Comparison of ENCODE assay signal across 9 cellular contexts in the genomic region with DNA sequence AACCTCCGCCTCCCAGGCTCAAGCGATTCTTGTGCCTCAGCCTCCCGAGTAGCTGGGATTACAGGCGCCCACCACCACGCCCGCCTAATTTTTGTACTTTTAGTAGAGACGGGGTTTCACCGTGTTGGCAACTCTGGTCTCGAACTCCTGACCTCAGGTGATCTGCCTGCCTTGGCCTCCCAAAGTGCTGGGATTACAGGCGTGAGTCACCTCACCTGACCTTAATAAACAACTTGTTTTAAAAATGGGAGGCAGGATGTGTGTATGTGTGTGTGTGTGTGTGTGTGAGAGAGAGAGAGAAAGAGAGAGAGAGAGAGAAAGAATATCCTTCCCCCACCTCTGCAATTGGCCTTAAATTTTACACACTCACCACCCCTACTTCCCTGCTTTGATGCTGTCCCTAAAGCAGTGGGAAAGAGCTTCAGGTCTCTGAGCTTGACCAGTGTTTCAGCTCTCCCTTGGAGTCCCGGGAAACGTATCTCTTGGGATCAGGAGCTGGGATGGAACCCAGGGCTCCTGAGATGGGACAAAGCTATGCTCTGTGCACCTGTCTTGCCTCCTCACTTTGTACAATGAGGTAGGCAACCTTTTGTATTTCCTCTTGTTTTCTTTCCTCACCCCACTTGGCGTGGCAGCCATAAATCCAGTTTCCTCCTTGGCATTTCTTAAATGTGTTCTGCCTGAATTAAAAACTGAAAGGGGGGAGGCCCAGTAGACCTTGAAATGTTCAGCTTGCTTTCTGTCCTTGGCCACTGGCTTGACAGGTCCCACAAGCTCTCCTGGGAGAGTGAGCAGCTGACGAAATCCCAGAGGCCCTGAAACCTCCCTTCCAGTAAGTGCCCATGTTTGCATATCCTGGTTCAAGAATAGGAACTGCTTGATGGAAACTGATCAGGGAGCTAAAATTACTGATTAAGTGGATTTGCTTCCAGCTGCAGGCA. TPM values are rescaled to one million over a fixed set of nuclear protein-coding genes. Genes with fewer than 3 reads are reported as not detected.
DNase-seq lines count a peak whose midpoint lies in the region; ATAC-seq, FAIRE-seq and TF ChIP-seq lines count a peak whose summit lies in the region.
"Had no signal": no experiment of that assay in that cellular context is flagged by ENCODE, and none has a peak within 500 bp of the region (broad histone marks: within the 10 kb centered on the region; RNA-seq: fewer than 3 reads in every experiment).

No MANE protein-coding gene starts in this region.

- H3K4me3 ChIP-seq in MM.1S (ENCODE audit: low read length): no peak overlapping the region
- no peak overlapping the region for H3K4me3 ChIP-seq in K562
- H3K4me3 ChIP-seq in lower leg skin (ENCODE audit: low read depth, poor library complexity, severe bottlenecking): no peak overlapping the region

- H3K4me3 Mint-ChIP-seq in CD4-positive, alpha-beta T cell: peak overlapping the region; percentile 23
- H3K4me3 Mint-ChIP-seq in naive thymus-derived CD8-positive, alpha-beta T cell: peak overlapping the region in 7 of 10 donors; percentile 21 to 82 (median 52)

- H3K4me1 ChIP-seq in MM.1S (ENCODE audit: low read length): peaks cover 91% of the 10 kb centered on the region
- H3K4me1 ChIP-seq in K562 (replicated peaks in 1 of 2; ENCODE audit: control insufficient read depth in 2 of 2, insufficient read depth in 2 of 2, low read length in 2 of 2): peaks cover 0 to 12% of the 10 kb centered on the region in 2 experiments; a peak in 2 of 5 replicates

- no peaks in the 10 kb centered on the region for H3K9me3 ChIP-seq in CD4-positive, alpha-beta T cell (ENCODE audit: control insufficient read depth, low read length)
- H3K9me3 ChIP-seq in MM.1S (replicated peaks; ENCODE audit: insufficient read depth, low read length): no peaks in the 10 kb centered on the region
- H3K9me3 ChIP-seq in K562 (replicated peaks; ENCODE audit: control insufficient read depth, insufficient read depth, low read depth, low read length): no peaks in the 10 kb centered on the region

- no peak for TF ChIP-seq EP300 in K562 (IDR thresholded peaks at IDR 0.05; ENCODE audit: low read length)

- peaks cover 10% of the 10 kb centered on the region for H3K36me3 Mint-ChIP-seq in CD4-positive, alpha-beta T cell (ENCODE audit: low read depth)
- peaks cover 6 to 14% (median 7%) of the 10 kb centered on the region in 3 donors for H3K36me3 Mint-ChIP-seq in naive thymus-derived CD8-positive, alpha-beta T cell

- H3K27me3 ChIP-seq in CD4-positive, alpha-beta T cell (ENCODE audit: control insufficient read depth, insufficient read depth, low read length): no peaks in the 10 kb centered on the region
- H3K27me3 ChIP-seq in MM.1S (replicated peaks; ENCODE audit: insufficient read depth, low read length) (no peaks in the 10 kb centered on the region), K562 (ENCODE audit: control insufficient read depth in 2 of 2, insufficient read depth in 2 of 2, low read length in 2 of 2) (no peaks in the 10 kb centered on the region)

- WGBS in K562 (ENCODE audit: insufficient coverage, low coverage, missing lambda C conversion rate): 75% methylated on average over 9 of the region's 14 CpGs
- 78 to 84% methylated on average over 14 of the region's 14 CpGs for WGBS in lower leg skin, 2 donors

- H3K27ac Mint-ChIP-seq in CD4-positive, alpha-beta T cell: no peak overlapping the region
- H3K27ac Mint-ChIP-seq in naive thymus-derived CD8-positive, alpha-beta T cell: peak overlapping the region in 8 of 10 donors; percentile 43 to 92 (median 76)

- in situ Hi-C loops in K562 (cut with MboI): no loop called here

- H3K4me1 Mint-ChIP-seq in CD4-positive, alpha-beta T cell (ENCODE audit: low read depth): peaks cover 63% of the 10 kb centered on the region
- peaks cover 35 to 83% (median 77%) of the 10 kb centered on the region in 4 donors for H3K4me1 Mint-ChIP-seq in naive thymus-derived CD8-positive, alpha-beta T cell

- no TSS peak for BruUV-seq in K562 (replicated peaks; lab: Mats Ljungman, UMichigan)

- POLR2A ChIA-PET in CD4-positive, alpha-beta T cell (lab: Charles Lee): interaction anchor here (1.8 to 3.4 kb wide), 2 partner anchors 18 to 46 kb away, joined by 7 to 30 read pairs; a partner anchor contains a TSS
- POLR2A ChIA-PET in K562 (lab: Yijun Ruan, JAX): interaction anchor here (0.7 to 1.9 kb wide), 8 partner anchors 11 to 325 kb away, joined by 3 to 14 read pairs (median 4); a partner anchor contains a TSS
- POLR2A ChIA-PET in naive thymus-derived CD8-positive, alpha-beta T cell (lab: Charles Lee): interaction anchor here (0.7 to 2.5 kb wide), 3 partner anchors 10 to 18 kb away, joined by 3 to 11 read pairs (median 10); a partner anchor contains a TSS

- H3K9ac ChIP-seq in MM.1S (ENCODE audit: low read length): peak overlapping the region; percentile 78
- no peak overlapping the region; a peak in 1 of 4 replicates for H3K9ac ChIP-seq in K562 (ENCODE audit: insufficient read depth in 1 of 2, low read depth in 2 of 2, low read length in 2 of 2)

- intact Hi-C loops in CD4-positive, alpha-beta T cell (cut with DNase I, micrococcal nuclease): no loop called here
- intact Hi-C loops in K562 (cut with micrococcal nuclease): no loop called here
- intact Hi-C loops in lower leg skin (cut with DNase I; ENCODE audit: low total_unique reads): no loop called here

- no peaks in the 10 kb centered on the region for H3K9me1 ChIP-seq in K562 (ENCODE audit: control insufficient read depth, insufficient read depth, low read length)

- H3K4me2 ChIP-seq in MM.1S (ENCODE audit: low read depth, low read length) (peak overlapping the region; percentile 47), K562 (ENCODE audit: insufficient read depth, low read length) (no peak overlapping the region)

- H4K20me1 ChIP-seq in MM.1S (ENCODE audit: insufficient read depth, low read length) (no peaks in the 10 kb centered on the region), K562 (replicated peaks; ENCODE audit: control insufficient read depth, insufficient read depth, low read length) (no peaks in the 10 kb centered on the region)

- no peak for TF ChIP-seq CTCF in CD4-positive, alpha-beta T cell (IDR thresholded peaks at IDR 0.05)
- TF ChIP-seq CTCF in MM.1S (IDR thresholded peaks at IDR 0.05; ENCODE audit: low read length) (no peak), K562 (IDR thresholded peaks at IDR 0.05 in 2 of 3, conservative IDR thresholded peaks at IDR 0.05 in 1 of 3; ENCODE audit: insufficient read depth in 2 of 3, low read depth in 1 of 3, low read length in 3 of 3) (no peak), lower leg skin (IDR thresholded peaks at IDR 0.05) (no peak)

- H3K36me3 ChIP-seq in MM.1S (replicated peaks; ENCODE audit: insufficient read depth, low read length) (no peaks in the 10 kb centered on the region), K562 (ENCODE audit: control insufficient read depth, insufficient read depth, low read length) (no peaks in the 10 kb centered on the region)

- peaks cover 69% of the 10 kb centered on the region for H3F3A ChIP-seq in MM.1S (ENCODE audit: insufficient read depth, low read length)

- no peak for TF ChIP-seq RAD21 in K562 (CRISPR knock-in tag; conservative IDR thresholded peaks at IDR 0.05 in 1 of 2, IDR thresholded peaks at IDR 0.05 in 1 of 2)

- no peak for TF ChIP-seq POLR2A in K562 (conservative IDR thresholded peaks at IDR 0.05)
- no peak for TF ChIP-seq POLR2A in lower leg skin (IDR thresholded peaks at IDR 0.05)

- ATAC-seq in CD4-positive, alpha-beta T cell (ENCODE audit: poor library complexity): no peak
- ATAC-seq in K562: peak; percentile 49; the same call in 2 of the 3 replicates
- ATAC-seq in naive thymus-derived CD8-positive, alpha-beta T cell: no peak
- ATAC-seq in GM19395 (IDR thresholded peaks at IDR 0.05; ENCODE audit: unreplicated experiment): no peak
- no peak for ATAC-seq in GM18907 (IDR thresholded peaks at IDR 0.05; ENCODE audit: unreplicated experiment)

- no peaks in the 10 kb centered on the region for H3K9me3 Mint-ChIP-seq in CD4-positive, alpha-beta T cell
- no peaks in the 10 kb centered on the region for H3K9me3 Mint-ChIP-seq in naive thymus-derived CD8-positive, alpha-beta T cell

- no peak overlapping the region for H2AFZ ChIP-seq in MM.1S (ENCODE audit: low read length)
- no peak overlapping the region for H2AFZ ChIP-seq in K562 (ENCODE audit: low read depth, low read length)

- no peak for DNase-seq in CD4-positive, alpha-beta T cell
- DNase-seq in MM.1S: peak; percentile 36
- DNase-seq in K562 (ENCODE audit: extremely low read depth in 1 of 4, low spot score in 3 of 4): no peak
- DNase-seq in naive thymus-derived CD8-positive, alpha-beta T cell: peak in 1 of 10 donors; percentile 12
- no peak for DNase-seq in pons (ENCODE audit: low spot score)
- DNase-seq in lower leg skin (ENCODE audit: low spot score in 2 of 2): no peak

- FAIRE-seq in K562 (lab: Jason Lieb, UNC): no peak
- FAIRE-seq: islet of Langerhans had no signal

- peaks cover 20% of the 10 kb centered on the region for H3K79me2 ChIP-seq in MM.1S (ENCODE audit: low read length)
- no peaks in the 10 kb centered on the region for H3K79me2 ChIP-seq in K562 (ENCODE audit: control insufficient read depth, insufficient read depth, low read length)

- CTCF ChIA-PET in CD4-positive, alpha-beta T cell (lab: Charles Lee): interaction anchor here (1.1 to 1.6 kb wide), 3 partner anchors 16 to 45 kb away, joined by 3 to 7 read pairs (median 4); no protein-coding TSS in a partner anchor
- CTCF ChIA-PET in K562 (lab: Yijun Ruan, JAX; ENCODE audit: low intra/inter-chr PET ratio): no interaction called here

- H3K9me2 ChIP-seq in MM.1S (replicated peaks; ENCODE audit: insufficient read depth, low read length): no peaks in the 10 kb centered on the region

- no peaks in the 10 kb centered on the region for H3K27me3 Mint-ChIP-seq in CD4-positive, alpha-beta T cell
- no peaks in the 10 kb centered on the region for H3K27me3 Mint-ChIP-seq in naive thymus-derived CD8-positive, alpha-beta T cell

- H3K27ac ChIP-seq in CD4-positive, alpha-beta T cell (ENCODE audit: low read depth, low read length): no peak overlapping the region
- H3K27ac ChIP-seq in MM.1S (ENCODE audit: low read length) (peak overlapping the region; percentile 99), K562 (ENCODE audit: extremely low read depth, low read depth, low read length) (no peak overlapping the region)

RNA-seq across cellular contexts. Expression of a gene that starts 17.8 kb away (rescaled TPM):
- total RNA-seq in CD4-positive, alpha-beta T cell: 100 to 1,000 TPM; 180 to 190 TPM
- total RNA-seq in K562 (2011; cell fraction: chromatin; rRNA removed; ENCODE audit: low replicate concordance): 104 and 124 TPM in 2 replicates
- 145 and 151 TPM in 2 replicates for total RNA-seq in K562 (2011; cell fraction: nucleolus; rRNA removed)
- 161 and 190 TPM in 2 replicates for total RNA-seq in K562 (2011; cell fraction: nucleoplasm; rRNA removed)
- total RNA-seq in K562 (2014; rRNA removed) (218 and 269 TPM in 2 replicates), K562 (2014; rRNA removed; fragmentation: Illumina TruSeq; extraction: Trizol) (94.6 and 107 TPM in 2 replicates), K562 (2015; rRNA removed; fragmentation: Illumina TruSeq; extraction: Trizol) (65.8 and 73.7 TPM in 2 replicates), K562 (2021) (94.6 and 101 TPM in 2 replicates), lower leg skin (100 to 1,000 TPM; 128 to 256 (median 191) TPM)
- polyA plus RNA-seq in K562 (2011; rRNA removed) (117 and 124 TPM in 2 replicates), K562 (2014; fragmentation: Illumina TruSeq; extraction: Trizol) (95.5 and 115 TPM in 2 replicates), K562 (2014; fragmentation: Nextera tagmentation; extraction: Ambion mirVana) (10 to 100 TPM; 25.0 to 28.6 TPM), K562 (2014; rRNA removed) (81.9 and 96.3 TPM in 2 replicates)
- polyA plus RNA-seq in K562 (2011; cell fraction: cytosol; rRNA removed): 84.6 and 121 TPM in 2 replicates
- polyA plus RNA-seq in K562 (2011; cell fraction: nucleus; rRNA removed): 58.8 and 84.0 TPM in 2 replicates
- polyA plus RNA-seq in K562 (2012): 63.8 and 159 TPM in 2 replicates
- polyA minus RNA-seq in K562 (2011; rRNA and poly(A)+ RNA removed): 144 and 170 TPM in 2 replicates
- polyA minus RNA-seq in K562 (2011; cell fraction: cytosol; rRNA and poly(A)+ RNA removed): 70.3 and 78.3 TPM in 2 replicates
- polyA minus RNA-seq in K562 (2011; cell fraction: nucleus; rRNA and poly(A)+ RNA removed): 35.4 and 52.6 TPM in 2 replicates
- 10 to 100 TPM; 55.1 to 56.0 TPM for total RNA-seq in naive thymus-derived CD8-positive, alpha-beta T cell
- 100 to 1,000 TPM; 150 to 238 (median 176) TPM for polyA plus RNA-seq in naive thymus-derived CD8-positive, alpha-beta T cell

RNA-seq across cellular contexts. Expression of a gene that starts 45.7 kb away (rescaled TPM):
- 10 to 100 TPM; 14.2 to 16.1 TPM for total RNA-seq in CD4-positive, alpha-beta T cell
- 3.9 and 14.9 TPM in 2 replicates for total RNA-seq in K562 (2011; cell fraction: chromatin; rRNA removed; ENCODE audit: low replicate concordance)
- total RNA-seq in K562 (2011; cell fraction: nucleolus; rRNA removed): 4.5 and 4.7 TPM in 2 replicates
- 8.1 and 10.8 TPM in 2 replicates for total RNA-seq in K562 (2011; cell fraction: nucleoplasm; rRNA removed)
- total RNA-seq in K562 (2014; rRNA removed): 13.1 and 14.9 TPM in 2 replicates
- total RNA-seq in K562 (2014; rRNA removed; fragmentation: Illumina TruSeq; extraction: Trizol): 23.2 and 23.9 TPM in 2 replicates
- 22.2 and 23.3 TPM in 2 replicates for total RNA-seq in K562 (2015; rRNA removed; fragmentation: Illumina TruSeq; extraction: Trizol)
- total RNA-seq in K562 (2021): 18.7 and 19.7 TPM in 2 replicates
- polyA plus RNA-seq in K562 (2011; rRNA removed): 10.1 and 15.8 TPM in 2 replicates
- 3.9 and 6.3 TPM in 2 replicates for polyA plus RNA-seq in K562 (2011; cell fraction: cytosol; rRNA removed)
- polyA plus RNA-seq in K562 (2011; cell fraction: nucleus; rRNA removed): 1.9 and 3.0 TPM in 2 replicates
- polyA plus RNA-seq in K562 (2012): 9.1 and 14.1 TPM in 2 replicates
- 17.1 and 20.6 TPM in 2 replicates for polyA plus RNA-seq in K562 (2014; fragmentation: Illumina TruSeq; extraction: Trizol)
- 1 to 10 TPM; 5.7 to 8.0 TPM for polyA plus RNA-seq in K562 (2014; fragmentation: Nextera tagmentation; extraction: Ambion mirVana)
- 13.1 and 13.4 TPM in 2 replicates for polyA plus RNA-seq in K562 (2014; rRNA removed)
- 28.5 and 31.4 TPM in 2 replicates for polyA minus RNA-seq in K562 (2011; rRNA and poly(A)+ RNA removed)
- polyA minus RNA-seq in K562 (2011; cell fraction: cytosol; rRNA and poly(A)+ RNA removed): 14.0 and 14.9 TPM in 2 replicates
- polyA minus RNA-seq in K562 (2011; cell fraction: nucleus; rRNA and poly(A)+ RNA removed): 1.9 and 4.1 TPM in 2 replicates
- total RNA-seq in naive thymus-derived CD8-positive, alpha-beta T cell: 10 to 100 TPM; 16.6 to 17.6 TPM
- polyA plus RNA-seq in naive thymus-derived CD8-positive, alpha-beta T cell: 10 to 100 TPM in 1 of 3 donors, 1 to 10 TPM in 2; 7.2 to 11.1 (median 7.7) TPM
- total RNA-seq in lower leg skin: 10 to 100 TPM; 15.1 to 20.8 (median 16.7) TPM
